In the genomic region with DNA sequence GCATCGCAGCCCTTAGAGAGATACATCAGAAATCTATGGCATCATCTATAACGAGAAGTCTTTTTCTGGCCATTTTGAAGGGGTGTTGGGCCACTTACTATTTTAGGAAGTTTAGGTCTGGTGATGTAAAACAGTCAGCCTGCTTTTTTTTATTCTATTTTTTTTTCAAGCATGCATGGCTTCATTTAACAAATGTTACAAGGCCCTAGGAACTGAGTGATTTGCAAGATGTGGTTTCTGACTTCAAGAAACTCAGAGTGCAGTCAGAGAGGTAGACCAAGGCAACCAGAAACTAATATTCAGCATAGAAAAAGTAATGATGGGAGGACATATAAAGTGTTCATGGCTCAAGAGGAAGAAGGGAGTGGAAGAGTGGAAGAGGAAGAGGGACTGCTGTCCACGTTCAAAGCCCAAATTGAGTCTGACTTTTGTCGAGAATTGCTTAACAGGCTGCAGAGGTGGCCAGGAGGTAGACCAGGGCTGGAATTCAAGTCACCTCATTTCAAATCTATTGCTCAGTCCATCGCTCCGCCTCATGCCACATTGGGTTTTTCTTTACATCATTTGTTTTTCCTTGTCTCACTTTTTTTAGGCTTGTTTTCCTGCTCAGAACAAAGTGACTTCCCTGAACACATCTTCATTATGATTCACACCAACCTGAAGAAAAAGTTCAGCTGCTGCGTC, we compare ENCODE assay signal across 9 cellular contexts.
DNase-seq lines count a peak whose midpoint lies in the region; ATAC-seq, FAIRE-seq and TF ChIP-seq lines count a peak whose summit lies in the region.
"Had no signal": no experiment of that assay in that cellular context is flagged by ENCODE, and none has a peak within 500 bp of the region (broad histone marks: within the 10 kb centered on the region; RNA-seq: fewer than 3 reads in every experiment).

No MANE protein-coding gene starts in this region.

- dilution Hi-C loops in mammary epithelial cell (cut with HindIII; ENCODE audit: low sequenced_read_pairs) = no loop called here

- POLR2A ChIA-PET in A549 (lab: Yijun Ruan, JAX) = no interaction called here

- no peak for TF ChIP-seq POLR2A in A549 (IDR thresholded peaks at IDR 0.05; ENCODE audit: low read length)

- H3K4me3 ChIP-seq in A549 (no peak overlapping the region), brain microvascular endothelial cell (ENCODE audit: low read depth, low read length) (no peak overlapping the region), mammary epithelial cell (replicated peaks in 1 of 3; ENCODE audit: insufficient read depth in 1 of 3, low read depth in 2 of 3, low read length in 3 of 3) (no peak overlapping the region)

- 89% methylated on average over 7 of the region's 7 CpGs for WGBS in A549 (ENCODE audit: missing lambda C conversion rate)
- WGBS in mammary epithelial cell (ENCODE audit: low coverage, missing lambda C conversion rate) = 99% methylated on average over 7 of the region's 7 CpGs

- H3K9ac ChIP-seq in mammary epithelial cell (ENCODE audit: insufficient read depth, low read length) = no peak overlapping the region

- TF ChIP-seq CTCF in A549 (IDR thresholded peaks at IDR 0.05) (no peak), brain microvascular endothelial cell (IDR thresholded peaks at IDR 0.05; ENCODE audit: low read depth, low read length, missing control alignments) (no peak), mammary epithelial cell (conservative IDR thresholded peaks at IDR 0.05 in 1 of 2, IDR thresholded peaks at IDR 0.05 in 1 of 2; ENCODE audit: extremely low read depth in 1 of 2, insufficient read depth in 1 of 2, low read depth in 1 of 2, low read length in 2 of 2) (no peak)

- DNase-seq in A549 (ENCODE audit: low read depth in 1 of 2, low spot score in 1 of 2) (no peak), brain microvascular endothelial cell (no peak), mammary epithelial cell (no peak), amniotic stem cell (lab: John Stamatoyannopoulos, UW) (no peak), epidermal melanocyte (ENCODE audit: insufficient read length, low spot score) (no peak), NCI-H446 treated with DMSO at 0.1 percent for 48 hours (lab: John Stamatoyannopoulos, UW) (no peak)
- DNase-seq: RPMI8226 had no signal

- CTCF ChIA-PET in A549 (lab: Yijun Ruan, JAX) = no interaction called here
- CTCF ChIA-PET in mammary epithelial cell (lab: Charles Lee; ENCODE audit: low non-redundant PET) = no interaction called here

- H3K27ac ChIP-seq in A549 (peak overlapping the region; percentile 61 to 65; a peak in 5 of 6 replicates), brain microvascular endothelial cell (peak overlapping the region; percentile 62), mammary epithelial cell (ENCODE audit: insufficient read depth, low read depth, low read length) (no peak overlapping the region)

- no peak for TF ChIP-seq EP300 in A549 (IDR thresholded peaks at IDR 0.05)

- no peaks in the 10 kb centered on the region for H3K27me3 ChIP-seq in brain microvascular endothelial cell (replicated peaks)
- H3K27me3 ChIP-seq in mammary epithelial cell (ENCODE audit: insufficient read depth, low read length) = no peaks in the 10 kb centered on the region

- ATAC-seq in A549 (no peak), GM18511 (IDR thresholded peaks at IDR 0.05; ENCODE audit: unreplicated experiment) (peak; percentile 9), HG03439 (IDR thresholded peaks at IDR 0.05; ENCODE audit: unreplicated experiment) (peak; percentile 11)

- no TSS peak for BruUV-seq in mammary epithelial cell (replicated peaks; lab: Mats Ljungman, UMichigan)

- no peaks in the 10 kb centered on the region for H3K36me3 ChIP-seq in brain microvascular endothelial cell (replicated peaks)
- peaks cover 3% of the 10 kb centered on the region for H3K36me3 ChIP-seq in mammary epithelial cell (ENCODE audit: insufficient read depth, low read length)

- H3K4me1 ChIP-seq in A549 (peaks cover 18% of the 10 kb centered on the region), mammary epithelial cell (ENCODE audit: insufficient read depth, low read length) (peaks cover 10% of the 10 kb centered on the region)

- H2AFZ ChIP-seq in mammary epithelial cell (ENCODE audit: low read depth, low read length) = no peak overlapping the region

- no peaks in the 10 kb centered on the region for H3K79me2 ChIP-seq in mammary epithelial cell (ENCODE audit: insufficient read depth, low read length)

- H3K4me2 ChIP-seq in A549 (no peak overlapping the region), mammary epithelial cell (ENCODE audit: insufficient read depth, low read depth, low read length) (no peak overlapping the region)

- H4K20me1 ChIP-seq in mammary epithelial cell (ENCODE audit: insufficient read depth, low read length) = no peaks in the 10 kb centered on the region

- TF ChIP-seq RAD21 in A549 (conservative IDR thresholded peaks at IDR 0.05 in 1 of 2, IDR thresholded peaks at IDR 0.05 in 1 of 2) = no peak

- intact Hi-C loops in mammary epithelial cell (cut with micrococcal nuclease) = no loop called here

- H3K9me3 ChIP-seq in A549 = no peaks in the 10 kb centered on the region
- H3K9me3 ChIP-seq in mammary epithelial cell (replicated peaks; ENCODE audit: insufficient read depth, low read length) = no peaks in the 10 kb centered on the region

- FAIRE-seq in A549 (lab: Jason Lieb, UNC) = no peak

- in situ Hi-C loops in brain microvascular endothelial cell (cut with HindIII; ENCODE audit: low pct_ligation_motif_present, low sequenced_read_pairs) (no loop called here), mammary epithelial cell (cut with MboI; ENCODE audit: low sequenced_read_pairs in 2 of 2) (no loop called here)

TF ChIP-seq in A549, 52 proteins besides CTCF, POLR2A, EP300 and RAD21:
- TF ChIP-seq FOSL2 (IDR thresholded peaks at IDR 0.05) (no peak), FOSL2 (CRISPR knock-in tag; IDR thresholded peaks at IDR 0.05) (no peak), CEBPB (IDR thresholded peaks at IDR 0.05) (no peak)
TF ChIP-seq in A549: peak in this region for 0.

Comparison
In these comparisons a context has a peak if more than half of its experiments do, and no peak if none do; other contexts are left out.
1. ATAC-seq: peak in GM18511 (single experiment) and HG03439 (single experiment); none in A549 (0 of 2).